27 cellular contexts compared by ENCODE assay signal in genomic region chr3:101642441-101642840, GRCh38.
"Had no signal": no experiment of that assay in that cellular context is flagged by ENCODE, and none has a peak within 500 bp of the region (broad histone marks: within the 10 kb centered on the region; RNA-seq: fewer than 3 reads in every experiment).

No MANE protein-coding gene starts in this region.

- H3K36me3 ChIP-seq: ascending aorta, cardiac muscle cell, right lobe of liver, thoracic aorta had no signal

- H3K4me3 Mint-ChIP-seq: activated CD4-positive, alpha-beta memory T cell treated with anti-CD3 and anti-CD28 coated beads for 36 hours; activated CD4-positive, alpha-beta T cell treated with anti-CD3 and anti-CD28 coated beads, Interleukin-2, amount 10 ng/mL, durations not matched to agents 24 days and 14 days; activated CD8-positive, alpha-beta memory T cell treated with anti-CD3 and anti-CD28 coated beads, Interleukin-2, amount 10 ng/mL, durations not matched to agents 7 days and 5 days; activated naive CD8-positive, alpha-beta T cell treated with anti-CD3 and anti-CD28 coated beads, Interleukin-2, amount 10 ng/mL, durations not matched to agents 7 days and 5 days; brain; nephron; T-helper 1 cell treated with Interleukin-12 subunit alpha and Interleukin-12 subunit beta and Interleukin-4 antibody, amounts not matched to agents 30 μg/mL and 1 μg/mL, for 36 hours had no signal

- H3K27me3 Mint-ChIP-seq: activated CD4-positive, alpha-beta memory T cell treated with anti-CD3 and anti-CD28 coated beads for 36 hours; activated CD4-positive, alpha-beta T cell treated with anti-CD3 and anti-CD28 coated beads, Interleukin-2, amount 10 ng/mL, durations not matched to agents 24 days and 14 days; activated CD8-positive, alpha-beta memory T cell treated with anti-CD3 and anti-CD28 coated beads, Interleukin-2, amount 10 ng/mL, durations not matched to agents 7 days and 5 days; activated naive CD8-positive, alpha-beta T cell treated with anti-CD3 and anti-CD28 coated beads, Interleukin-2, amount 10 ng/mL, durations not matched to agents 7 days and 5 days; brain had no signal

- H3K27me3 ChIP-seq: ascending aorta, cardiac muscle cell, dorsolateral prefrontal cortex, heart right ventricle, right lobe of liver had no signal

- H3K9me3 ChIP-seq: ascending aorta, heart right ventricle, right lobe of liver, thoracic aorta had no signal

- DNase-seq: activated CD4-positive, alpha-beta memory T cell treated with anti-CD3 and anti-CD28 coated beads for 36 hours; activated CD4-positive, alpha-beta T cell treated with anti-CD3 and anti-CD28 coated beads, Interleukin-2, amount 10 ng/mL, durations not matched to agents 24 days and 14 days; activated CD4-positive, CD25-positive, alpha-beta regulatory T cell treated with anti-CD3 and anti-CD28 coated beads, Interleukin-2, amount 50 U/mL, for 72 hours; activated CD8-positive, alpha-beta memory T cell treated with anti-CD3 and anti-CD28 coated beads, Interleukin-2, amount 10 ng/mL, durations not matched to agents 7 days and 5 days; activated naive CD4-positive, alpha-beta T cell; activated naive CD8-positive, alpha-beta T cell treated with anti-CD3 and anti-CD28 coated beads, Interleukin-2, amount 10 ng/mL, durations not matched to agents 7 days and 5 days; activated T-cell treated with anti-CD3 and anti-CD28 coated beads, Interleukin-2, amount 50 U/mL, for 48 hours; dorsolateral prefrontal cortex; effector memory CD4-positive, alpha-beta T cell; foreskin fibroblast; heart right ventricle; midbrain; posterior cingulate gyrus; right lobe of liver; stimulated activated CD4-positive, alpha-beta T cell treated with anti-CD3 and anti-CD28 coated beads, Interleukin-12 subunit alpha, Interleukin-12 subunit beta, amount 100 ng/mL, for 4 hours; stimulated activated CD4-positive, alpha-beta T cell treated with anti-CD3 and anti-CD28 coated beads, Interleukin-4, amount 100 ng/mL, for 1 hour; stimulated activated naive CD8-positive, alpha-beta T cell treated with anti-CD3 and anti-CD28 coated beads, Interleukin-15, Interleukin-2, amounts not matched to agents 100 U/mL and 50 U/mL, for 24 hours; SW 1271; T1000; trophoblast cell had no signal

- H3K4me1 Mint-ChIP-seq: brain, nephron had no signal

- H3K27ac Mint-ChIP-seq: brain; nephron; T-helper 1 cell treated with Interleukin-12 subunit alpha and Interleukin-12 subunit beta and Interleukin-4 antibody, amounts not matched to agents 30 μg/mL and 1 μg/mL, for 36 hours had no signal

- H3K4me1 ChIP-seq: ascending aorta, right lobe of liver had no signal

- H3K4me3 ChIP-seq: ascending aorta, cardiac muscle cell, coronary artery, dorsolateral prefrontal cortex, heart right ventricle, right lobe of liver, thoracic aorta had no signal

- H3K36me3 Mint-ChIP-seq: activated CD4-positive, alpha-beta memory T cell treated with anti-CD3 and anti-CD28 coated beads for 36 hours; brain had no signal

- H3K27ac ChIP-seq: ascending aorta, cardiac muscle cell, coronary artery, dorsolateral prefrontal cortex, heart right ventricle, right lobe of liver, thoracic aorta had no signal

- H3K9me3 Mint-ChIP-seq: activated CD4-positive, alpha-beta memory T cell treated with anti-CD3 and anti-CD28 coated beads for 36 hours; activated CD4-positive, alpha-beta T cell treated with anti-CD3 and anti-CD28 coated beads, Interleukin-2, amount 10 ng/mL, durations not matched to agents 24 days and 14 days; activated naive CD8-positive, alpha-beta T cell treated with anti-CD3 and anti-CD28 coated beads, Interleukin-2, amount 10 ng/mL, durations not matched to agents 7 days and 5 days; brain; T-helper 1 cell treated with Interleukin-12 subunit alpha and Interleukin-12 subunit beta and Interleukin-4 antibody, amounts not matched to agents 30 μg/mL and 1 μg/mL, for 36 hours had no signal
